Comparison of ENCODE assay signal across 8 cellular contexts in the genomic region with DNA sequence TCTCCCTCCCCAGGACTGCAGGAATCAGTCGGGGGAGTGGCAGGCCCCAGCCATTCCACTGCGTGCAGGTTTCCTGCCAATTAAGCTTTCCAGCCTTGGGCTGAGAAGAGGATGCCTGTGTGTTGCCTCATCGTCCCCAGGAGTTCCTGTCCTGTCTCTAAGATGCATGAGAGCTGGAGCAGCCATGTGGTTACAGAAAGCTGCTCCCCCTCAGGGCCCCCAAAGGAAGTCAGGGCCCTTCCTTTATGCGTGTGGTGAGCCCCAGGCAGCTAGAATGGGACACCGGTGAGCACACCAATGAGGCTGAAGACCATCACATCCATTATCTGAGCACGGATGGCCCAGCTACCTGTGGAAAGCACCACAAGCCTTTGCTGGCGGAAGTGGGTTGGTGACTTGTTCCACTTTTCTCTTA. TPM values are rescaled to one million over a fixed set of nuclear protein-coding genes. Genes with fewer than 3 reads are reported as not detected.
A peak's percentile ranks its signal among the peaks of the same experiment; 100 is the strongest.
DNase-seq lines count a peak whose midpoint lies in the region; ATAC-seq lines count a peak whose summit lies in the region.
"Not testable (repeated sequence)": the region's sequence is repeated elsewhere in the genome, so short reads cannot be mapped to it uniquely, and the experiment has no call there.

No MANE protein-coding gene starts in this region.

- H3K9me2 ChIP-seq in GM23248 (ENCODE audit: insufficient read depth) = not testable (repeated sequence)

- not testable (repeated sequence) for H3K27ac ChIP-seq in BLaER1, GM23248

- H3K4me1 Mint-ChIP-seq in activated CD4-positive, alpha-beta T cell treated with anti-CD3 and anti-CD28 coated beads, Interleukin-2, amount 10 ng/mL, durations not matched to agents 24 days and 14 days; central memory CD8-positive, alpha-beta T cell: not testable (repeated sequence)
- H3K4me1 Mint-ChIP-seq in naive thymus-derived CD8-positive, alpha-beta T cell = peaks cover 7 to 20% (median 14%) of the 10 kb centered on the region in 4 donors

- H3K4me1 ChIP-seq in BLaER1 = peaks cover 30% of the 10 kb centered on the region
- not testable (repeated sequence) for H3K4me1 ChIP-seq in GM23248 (ENCODE audit: insufficient read depth)

- WGBS in GM23248 (ENCODE audit: low coverage in 1 of 2, low lambda C conversion rate in 2 of 2, missing lambda C conversion rate in 2 of 2), 2 experiments = 25 to 40% methylated on average over 2 to 4 of the region's 7 CpGs

- intact Hi-C loops in activated CD4-positive, alpha-beta T cell treated with anti-CD3 and anti-CD28 coated beads, Interleukin-2, amount 10 ng/mL, durations not matched to agents 24 days and 14 days (cut with micrococcal nuclease) = not testable (repeated sequence)

- ATAC-seq in GM18861 (IDR thresholded peaks at IDR 0.05; ENCODE audit: unreplicated experiment) (peak; percentile 48), HG03520 (IDR thresholded peaks at IDR 0.05; ENCODE audit: unreplicated experiment) (peak; percentile 64)
- ATAC-seq in central memory CD8-positive, alpha-beta T cell (replicated peaks; ENCODE audit: extremely low read depth, poor library complexity, severe bottlenecking) = peak; percentile 18
- peak; percentile 56 to 61 for ATAC-seq in naive thymus-derived CD8-positive, alpha-beta T cell

- H3K9ac ChIP-seq in BLaER1, GM23248: not testable (repeated sequence)

- not testable (repeated sequence) for H3K79me2 ChIP-seq in GM23248 (ENCODE audit: insufficient read depth)

- H3K36me3 ChIP-seq in BLaER1; GM23248 (ENCODE audit: low read depth): not testable (repeated sequence)

- not testable (repeated sequence) for H3F3A ChIP-seq in GM23248 (ENCODE audit: insufficient read depth)

- POLR2A ChIA-PET in naive thymus-derived CD8-positive, alpha-beta T cell (lab: Charles Lee) = not testable (repeated sequence)

- peak overlapping the region; percentile 83 for H3K4me2 ChIP-seq in BLaER1
- not testable (repeated sequence) for H3K4me2 ChIP-seq in GM23248 (ENCODE audit: unreplicated experiment)

- H3K27me3 Mint-ChIP-seq in activated CD4-positive, alpha-beta T cell treated with anti-CD3 and anti-CD28 coated beads, Interleukin-2, amount 10 ng/mL, durations not matched to agents 24 days and 14 days; central memory CD8-positive, alpha-beta T cell; naive thymus-derived CD8-positive, alpha-beta T cell: not testable (repeated sequence)

- peak overlapping the region; percentile 91 for H3K27ac Mint-ChIP-seq in activated CD4-positive, alpha-beta T cell treated with anti-CD3 and anti-CD28 coated beads, Interleukin-2, amount 10 ng/mL, durations not matched to agents 24 days and 14 days
- H3K27ac Mint-ChIP-seq in central memory CD8-positive, alpha-beta T cell (ENCODE audit: low read depth) = peak overlapping the region; percentile 86
- H3K27ac Mint-ChIP-seq in naive thymus-derived CD8-positive, alpha-beta T cell = peak overlapping the region in 6 of 10 donors; percentile 50 to 94 (median 90)

- H3K9me3 Mint-ChIP-seq in activated CD4-positive, alpha-beta T cell treated with anti-CD3 and anti-CD28 coated beads, Interleukin-2, amount 10 ng/mL, durations not matched to agents 24 days and 14 days; central memory CD8-positive, alpha-beta T cell; naive thymus-derived CD8-positive, alpha-beta T cell: not testable (repeated sequence)

- H4K20me1 ChIP-seq in BLaER1; GM23248 (ENCODE audit: insufficient read depth): not testable (repeated sequence)

- H3K36me3 Mint-ChIP-seq in activated CD4-positive, alpha-beta T cell treated with anti-CD3 and anti-CD28 coated beads, Interleukin-2, amount 10 ng/mL, durations not matched to agents 24 days and 14 days (ENCODE audit: low read depth); central memory CD8-positive, alpha-beta T cell (ENCODE audit: insufficient read depth); naive thymus-derived CD8-positive, alpha-beta T cell: not testable (repeated sequence)

- not testable (repeated sequence) for H3K4me3 Mint-ChIP-seq in activated CD4-positive, alpha-beta T cell treated with anti-CD3 and anti-CD28 coated beads, Interleukin-2, amount 10 ng/mL, durations not matched to agents 24 days and 14 days; central memory CD8-positive, alpha-beta T cell
- peak overlapping the region in 7 of 10 donors; percentile 2 to 75 (median 60) for H3K4me3 Mint-ChIP-seq in naive thymus-derived CD8-positive, alpha-beta T cell

- not testable (repeated sequence) for H2AFZ ChIP-seq in GM23248

- H3K4me3 ChIP-seq in BLaER1, GM23248: not testable (repeated sequence)

- not testable (repeated sequence) for H3K27me3 ChIP-seq in BLaER1; GM23248 (replicated peaks; ENCODE audit: insufficient read depth)

- in situ Hi-C loops in GM23248 (cut with MboI) = not testable (repeated sequence)

- DNase-seq in GM23248 (peak; percentile 32), NOMO-1 treated with DMSO at 0.1 percent for 48 hours (lab: John Stamatoyannopoulos, UW; ENCODE audit: unreplicated experiment) (peak; percentile 59)
- not testable (repeated sequence) for DNase-seq in activated CD4-positive, alpha-beta T cell treated with anti-CD3 and anti-CD28 coated beads, Interleukin-2, amount 10 ng/mL, durations not matched to agents 24 days and 14 days
- DNase-seq in central memory CD8-positive, alpha-beta T cell (ENCODE audit: low spot score in 2 of 2) = peak in 1 of 2 donors; percentile 18
- peak in 5 of 10 donors; percentile 30 to 70 (median 39) for DNase-seq in naive thymus-derived CD8-positive, alpha-beta T cell

- not testable (repeated sequence) for H3K9me3 ChIP-seq in BLaER1; GM23248 (ENCODE audit: low read depth)

RNA-seq across cellular contexts. Expression of a gene that starts 35.4 kb away (rescaled TPM):
- total RNA-seq in GM23248 (2014; rRNA removed; shearing (Covaris generic)) = not detected in 2 replicates
- 0.14 TPM in 1 of 2 replicates, not detected in the other for polyA plus RNA-seq in GM23248 (2016; fragmentation: Nextera tagmentation; extraction: Ambion mirVana)
- 157 and 165 TPM in 2 replicates for total RNA-seq in activated CD4-positive, alpha-beta T cell treated with anti-CD3 and anti-CD28 coated beads, Interleukin-2, amount 10 ng/mL, durations not matched to agents 24 days and 14 days
- 10 to 100 TPM; 91.8 to 98.4 TPM for total RNA-seq in naive thymus-derived CD8-positive, alpha-beta T cell
- polyA plus RNA-seq in naive thymus-derived CD8-positive, alpha-beta T cell = 100 to 1,000 TPM in 2 of 3 donors, 10 to 100 TPM in 1; 92.9 to 124 (median 100) TPM

RNA-seq across cellular contexts. Expression of a gene that starts 51.3 kb away (rescaled TPM):
- total RNA-seq in GM23248 (2014; rRNA removed; shearing (Covaris generic)) = 0.32 TPM in 1 of 2 replicates, not detected in the other
- polyA plus RNA-seq in GM23248 (2016; fragmentation: Nextera tagmentation; extraction: Ambion mirVana) = 0.27 and 0.85 TPM in 2 replicates
- total RNA-seq in activated CD4-positive, alpha-beta T cell treated with anti-CD3 and anti-CD28 coated beads, Interleukin-2, amount 10 ng/mL, durations not matched to agents 24 days and 14 days = 5.8 and 6.3 TPM in 2 replicates
- under 1 TPM; 0.49 to 0.55 TPM for total RNA-seq in naive thymus-derived CD8-positive, alpha-beta T cell
- polyA plus RNA-seq in naive thymus-derived CD8-positive, alpha-beta T cell = under 1 TPM; 0.15 to 0.53 (median 0.48) TPM

Comparison
In these comparisons a context has a peak if more than half of its experiments do, and no peak if none do; other contexts are left out.
1. RNA of a gene that starts 35.4 kb away (total RNA-seq): 157 to 165 TPM in activated CD4-positive, alpha-beta T cell treated with anti-CD3 and anti-CD28 coated beads, Interleukin-2, amount 10 ng/mL, durations not matched to agents 24 days and 14 days and 91.8 to 98.4 TPM in naive thymus-derived CD8-positive, alpha-beta T cell; not detected in GM23248; every median in the first group is over 10 times any median in the second.
2. Peak in every context shown above with its lines, with median percentiles within 50 percentile points of each other: ATAC-seq and H3K27ac Mint-ChIP-seq.